In genomic region chr2:99863914-99864273, GRCh38 we compare ENCODE assay signal across 21 cellular contexts.
DNase-seq lines count a peak whose midpoint lies in the region; ATAC-seq, FAIRE-seq and TF ChIP-seq lines count a peak whose summit lies in the region.
"Had no signal": no experiment of that assay in that cellular context is flagged by ENCODE, and none has a peak within 500 bp of the region (broad histone marks: within the 10 kb centered on the region; RNA-seq: fewer than 3 reads in every experiment).

No MANE protein-coding gene starts in this region.

- DNase-seq in ELR (ENCODE audit: low read depth) (peak; percentile 65), RCC 7860 (ENCODE audit: low spot score) (peak; percentile 58), chondrocyte (ENCODE audit: low spot score) (no peak), Calu3 (no peak)
- no peak for DNase-seq in activated T-cell treated with anti-CD3 and anti-CD28 coated beads, Interleukin-2, amount 50 U/mL, for 72 hours
- no peak for DNase-seq in naive thymus-derived CD4-positive, alpha-beta T cell
- DNase-seq: BE2C, Caco-2, DMS53, GOT3, KG1, NCI-H1105 treated with DMSO at 0.1 percent for 48 hours, NCI-H187 treated with DMSO at 0.1 percent for 48 hours, NCI-H2171, NCI-H510A, NCI-H82, SJCRH30, SW 1271 had no signal

- H3K27me3 Mint-ChIP-seq in chondrocyte (ENCODE audit: low read depth) (no peaks in the 10 kb centered on the region), Calu3 (ENCODE audit: unreplicated experiment) (peaks cover 20% of the 10 kb centered on the region)
- H3K27me3 Mint-ChIP-seq in activated T-cell treated with anti-CD3 and anti-CD28 coated beads, Interleukin-2, amount 50 U/mL, for 72 hours (ENCODE audit: low read depth) = no peaks in the 10 kb centered on the region
- no peaks in the 10 kb centered on the region for H3K27me3 Mint-ChIP-seq in naive thymus-derived CD4-positive, alpha-beta T cell

- no peak for FAIRE-seq in RCC 7860 (lab: Jason Lieb, UNC)
- FAIRE-seq: HTR-8/SVneo had no signal

- CTCF ChIA-PET in naive thymus-derived CD4-positive, alpha-beta T cell (lab: Charles Lee) = no interaction called here
- CTCF ChIA-PET in Calu3 (lab: Charles Lee) = no interaction called here

- H3K36me3 Mint-ChIP-seq in chondrocyte (ENCODE audit: low read depth) (peaks cover 4% of the 10 kb centered on the region), Calu3 (ENCODE audit: insufficient read depth, unreplicated experiment) (no peaks in the 10 kb centered on the region)
- H3K36me3 Mint-ChIP-seq in activated T-cell treated with anti-CD3 and anti-CD28 coated beads, Interleukin-2, amount 50 U/mL, for 72 hours (ENCODE audit: insufficient read depth in 2 of 2) = no peaks in the 10 kb centered on the region
- H3K36me3 Mint-ChIP-seq in naive thymus-derived CD4-positive, alpha-beta T cell = peaks cover 0 to 8% (median 4%) of the 10 kb centered on the region in 5 donors

- POLR2A ChIA-PET in naive thymus-derived CD4-positive, alpha-beta T cell (lab: Charles Lee) = no interaction called here

- H3K9me3 ChIP-seq in naive thymus-derived CD4-positive, alpha-beta T cell (ENCODE audit: control insufficient read depth in 2 of 3, low read length in 3 of 3) = no peaks in the 10 kb centered on the region
- H3K9me3 ChIP-seq: BE2C, Caco-2, SJCRH30 had no signal

- H3K4me3 Mint-ChIP-seq in chondrocyte (ENCODE audit: unreplicated experiment) (no peak overlapping the region), Calu3 (ENCODE audit: low read depth, unreplicated experiment) (no peak overlapping the region)
- H3K4me3 Mint-ChIP-seq in activated T-cell treated with anti-CD3 and anti-CD28 coated beads, Interleukin-2, amount 50 U/mL, for 72 hours = no peak overlapping the region
- H3K4me3 Mint-ChIP-seq in naive thymus-derived CD4-positive, alpha-beta T cell = no peak overlapping the region

- H3K27ac Mint-ChIP-seq in chondrocyte (ENCODE audit: unreplicated experiment) = peak overlapping the region; percentile 37
- no peak overlapping the region for H3K27ac Mint-ChIP-seq in activated T-cell treated with anti-CD3 and anti-CD28 coated beads, Interleukin-2, amount 50 U/mL, for 72 hours
- no peak overlapping the region for H3K27ac Mint-ChIP-seq in naive thymus-derived CD4-positive, alpha-beta T cell
- H3K27ac Mint-ChIP-seq in Calu3 (ENCODE audit: unreplicated experiment) = no peak overlapping the region

- ATAC-seq in activated T-cell treated with anti-CD3 and anti-CD28 coated beads, Interleukin-2, amount 50 U/mL, for 72 hours (replicated peaks in 1 of 2) = no peak
- no peak for ATAC-seq in naive thymus-derived CD4-positive, alpha-beta T cell

- no peak overlapping the region for H3K4me3 ChIP-seq in naive thymus-derived CD4-positive, alpha-beta T cell (ENCODE audit: low read length)
- H3K4me3 ChIP-seq: SJCRH30 had no signal

- H3K27ac ChIP-seq in C4-2B = peak overlapping the region; percentile 76; the same call in 1 of the 2 replicates
- no peak overlapping the region for H3K27ac ChIP-seq in naive thymus-derived CD4-positive, alpha-beta T cell (ENCODE audit: low read depth, low read length)
- H3K27ac ChIP-seq: RWPE1, SJCRH30 had no signal

- H3K4me1 ChIP-seq in naive thymus-derived CD4-positive, alpha-beta T cell (ENCODE audit: control insufficient read depth in 2 of 2, insufficient read depth in 2 of 2, low read length in 2 of 2) = peaks cover 0 to 16% of the 10 kb centered on the region in 2 donors
- H3K4me1 ChIP-seq: BE2C, Caco-2, SJCRH30 had no signal

- H3K36me3 ChIP-seq in naive thymus-derived CD4-positive, alpha-beta T cell (ENCODE audit: control insufficient read depth in 2 of 3, insufficient read depth in 3 of 3, low read length in 3 of 3) = no peaks in the 10 kb centered on the region
- H3K36me3 ChIP-seq: BE2C, SJCRH30 had no signal

- H3K9me3 Mint-ChIP-seq in chondrocyte (ENCODE audit: low read depth) (no peaks in the 10 kb centered on the region), Calu3 (ENCODE audit: low read depth, unreplicated experiment) (no peaks in the 10 kb centered on the region)
- peaks cover 0 to 3% of the 10 kb centered on the region in 2 donors for H3K9me3 Mint-ChIP-seq in activated T-cell treated with anti-CD3 and anti-CD28 coated beads, Interleukin-2, amount 50 U/mL, for 72 hours
- H3K9me3 Mint-ChIP-seq in naive thymus-derived CD4-positive, alpha-beta T cell = peaks cover 0 to 10% (median 0%) of the 10 kb centered on the region in 11 donors

- H3K4me1 Mint-ChIP-seq in chondrocyte (ENCODE audit: low read depth) (peaks cover 86% of the 10 kb centered on the region), Calu3 (ENCODE audit: low read depth, unreplicated experiment) (no peaks in the 10 kb centered on the region)
- H3K4me1 Mint-ChIP-seq in activated T-cell treated with anti-CD3 and anti-CD28 coated beads, Interleukin-2, amount 50 U/mL, for 72 hours (ENCODE audit: low read depth) = peaks cover 16% of the 10 kb centered on the region
- H3K4me1 Mint-ChIP-seq in naive thymus-derived CD4-positive, alpha-beta T cell = peaks cover 14 to 36% (median 27%) of the 10 kb centered on the region in 7 donors

- BruUV-seq in Calu3 (replicated peaks; lab: Mats Ljungman, UMichigan) = no TSS peak

- intact Hi-C loops in naive thymus-derived CD4-positive, alpha-beta T cell (cut with micrococcal nuclease) = no loop called here
- intact Hi-C loops in Calu3 (cut with micrococcal nuclease; ENCODE audit: unreplicated experiment) = no loop called here

- TF ChIP-seq CTCF in C4-2B (conservative IDR thresholded peaks at IDR 0.05) (no peak), chondrocyte (IDR thresholded peaks at IDR 0.05) (no peak), Calu3 (IDR thresholded peaks at IDR 0.05; ENCODE audit: unreplicated experiment) (no peak)

- no peaks in the 10 kb centered on the region for H3K27me3 ChIP-seq in naive thymus-derived CD4-positive, alpha-beta T cell (ENCODE audit: control insufficient read depth in 2 of 2, insufficient read depth in 2 of 2, low read length in 2 of 2)
- H3K27me3 ChIP-seq: BE2C, SJCRH30 had no signal

Comparison
In these comparisons a context has a peak if more than half of its experiments do, and no peak if none do; other contexts are left out.
1. DNase-seq: peak in ELR (single experiment) and RCC 7860 (single experiment); none in chondrocyte (single experiment), activated T-cell treated with anti-CD3 and anti-CD28 coated beads, Interleukin-2, amount 50 U/mL, for 72 hours (0 of 2), naive thymus-derived CD4-positive, alpha-beta T cell (0 of 9) and Calu3 (single experiment).